In genomic region chr20:53914861-53915458, GRCh38 we compare ENCODE assay signal across 8 cellular contexts.
A peak's percentile ranks its signal among the peaks of the same experiment; 100 is the strongest.
DNase-seq lines count a peak whose midpoint lies in the region; ATAC-seq, FAIRE-seq and TF ChIP-seq lines count a peak whose summit lies in the region.

No MANE protein-coding gene starts in this region.

- TF ChIP-seq POLR2A in K562 (conservative IDR thresholded peaks at IDR 0.05) = no peak
- no peak for TF ChIP-seq POLR2A in HepG2 (IDR thresholded peaks at IDR 0.05; ENCODE audit: insufficient read depth in 1 of 2, low read depth in 2 of 2, low read length in 2 of 2)

- FAIRE-seq in K562 (lab: Jason Lieb, UNC) (peak; percentile 42), HepG2 (lab: Jason Lieb, UNC) (no peak)

- BruUV-seq in K562 (replicated peaks; lab: Mats Ljungman, UMichigan) = no TSS peak
- BruUV-seq in HepG2 (replicated peaks; lab: Mats Ljungman, UMichigan) = no TSS peak

- whole genome bisulfite sequencing in K562 (ENCODE audit: insufficient coverage, low coverage, missing lambda C conversion rate) = 20% methylated on average over 7 of the region's 8 CpGs
- WGBS in HepG2 (ENCODE audit: low lambda C conversion rate) = 42% methylated on average over 8 of the region's 8 CpGs

- no peaks in the 10 kb centered on the region for H3K27me3 ChIP-seq in cardiac muscle cell
- H3K27me3 ChIP-seq in K562 (ENCODE audit: control insufficient read depth in 2 of 2, insufficient read depth in 2 of 2, low read length in 2 of 2) = no peaks in the 10 kb centered on the region
- peaks cover 0 to 2% of the 10 kb centered on the region in 2 experiments; a peak in 1 of 5 replicates for H3K27me3 ChIP-seq in HepG2 (ENCODE audit: control insufficient read depth in 1 of 2, insufficient read depth in 2 of 2, low read length in 2 of 2)
- H3K27me3 ChIP-seq in tibial artery = no peaks in the 10 kb centered on the region

- POLR2A ChIA-PET in K562 (lab: Yijun Ruan, JAX) = interaction anchor here (0.6 to 1.0 kb wide), 7 partner anchors 13 to 984 kb away, joined by 3 read pairs; no protein-coding TSS in a partner anchor
- POLR2A ChIA-PET in HepG2 (lab: Yijun Ruan, JAX) = interaction anchor here (0.7 to 3.5 kb wide), 21 partner anchors 11 to 364 kb away, joined by 3 to 29 read pairs (median 6); no protein-coding TSS in a partner anchor

- in situ Hi-C loops in K562 (cut with MboI) (no loop called here), HepG2 (cut with HindIII; ENCODE audit: extremely low pct_ligation_motif_present, low pct_unique_long_range_greater_than_20kb) (loop anchor here (5.0 kb wide), 1 partner anchor 338 kb away; no protein-coding TSS in a partner anchor)

- peak overlapping the region; percentile 74 for H3K27ac ChIP-seq in cardiac muscle cell
- peak overlapping the region; percentile 82; the same call in 2 of the 3 replicates for H3K27ac ChIP-seq in K562 (ENCODE audit: extremely low read depth, low read depth, low read length)
- H3K27ac ChIP-seq in HepG2 (ENCODE audit: extremely low read length, insufficient read depth, low read length) = no peak overlapping the region
- peak overlapping the region; percentile 78 to 81 for H3K27ac ChIP-seq in tibial artery

- H3K9ac ChIP-seq in K562 (ENCODE audit: insufficient read depth in 1 of 2, low read depth in 2 of 2, low read length in 2 of 2) (peak overlapping the region in 1 of 2 experiments; percentile 69; a peak in 3 of 4 replicates), HepG2 (ENCODE audit: insufficient read depth, low read depth, low read length) (peak overlapping the region; percentile 65)

- CTCF ChIA-PET in K562 (lab: Yijun Ruan, JAX; ENCODE audit: low intra/inter-chr PET ratio) (interaction anchor here (0.6 to 3.4 kb wide), 4 partner anchors 25 to 335 kb away, joined by 3 to 33 read pairs (median 6); no protein-coding TSS in a partner anchor), HepG2 (lab: Yijun Ruan, JAX; ENCODE audit: low intra/inter-chr PET ratio, low total read pairs) (interaction anchor here (0.7 to 3.2 kb wide), 5 partner anchors 25 to 336 kb away, joined by 3 to 54 read pairs (median 9); no protein-coding TSS in a partner anchor)

- peaks cover 28% of the 10 kb centered on the region for H3K4me1 ChIP-seq in cardiac muscle cell (ENCODE audit: low read depth)
- H3K4me1 ChIP-seq in K562 (replicated peaks in 1 of 2; ENCODE audit: control insufficient read depth in 2 of 2, insufficient read depth in 2 of 2, low read length in 2 of 2) = peaks cover 25 to 41% of the 10 kb centered on the region in 2 experiments; a peak in 3 of 5 replicates
- H3K4me1 ChIP-seq in HepG2 (ENCODE audit: insufficient read depth, low read length) = peaks cover 48% of the 10 kb centered on the region
- H3K4me1 ChIP-seq in tibial artery = peaks cover 4 to 33% (median 25%) of the 10 kb centered on the region in 4 donors

- TF ChIP-seq CTCF in cardiac muscle cell (IDR thresholded peaks at IDR 0.05; ENCODE audit: low read depth, low read length) (peak; percentile 13), K562 (IDR thresholded peaks at IDR 0.05 in 2 of 3, conservative IDR thresholded peaks at IDR 0.05 in 1 of 3; ENCODE audit: insufficient read depth in 2 of 3, low read depth in 1 of 3, low read length in 3 of 3) (peak in 1 of 3 experiments; percentile 15; a peak in 1 of 6 replicates), HepG2 (CRISPR knock-in tag; IDR thresholded peaks at IDR 0.05) (no peak), tibial artery (IDR thresholded peaks at IDR 0.05) (no peak)

- TF ChIP-seq EP300 in K562 (IDR thresholded peaks at IDR 0.05; ENCODE audit: low read length) (no peak), HepG2 (IDR thresholded peaks at IDR 0.05; ENCODE audit: low read depth in 2 of 2, low read length in 2 of 2) (no peak), HepG2 (CRISPR knock-in tag; IDR thresholded peaks at IDR 0.05; ENCODE audit: borderline replicate concordance) (no peak)

- intact Hi-C loops in cardiac septum (cut with DNase I) = no loop called here
- intact Hi-C loops in K562 (cut with micrococcal nuclease) = loop anchor here (5.0 kb wide), 3 partner anchors 43 to 323 kb away; partner anchors contain the start of gene ZNF217
- intact Hi-C loops in HepG2 (cut with micrococcal nuclease; ENCODE audit: unreplicated experiment) = loop anchor here (1.0 to 5.0 kb wide), 8 partner anchors 48 to 336 kb away; no protein-coding TSS in a partner anchor
- intact Hi-C loops in tibial artery (cut with DNase I; ENCODE audit: low total_unique reads) = loop anchor here (2.0 kb wide), 1 partner anchor 334 kb away; no protein-coding TSS in a partner anchor

- peak overlapping the region; percentile 88 for H2AFZ ChIP-seq in K562 (ENCODE audit: low read depth, low read length)
- H2AFZ ChIP-seq in HepG2 (ENCODE audit: low read length) = peak overlapping the region; percentile 90

- TF ChIP-seq RAD21 in K562 (CRISPR knock-in tag; conservative IDR thresholded peaks at IDR 0.05 in 1 of 2, IDR thresholded peaks at IDR 0.05 in 1 of 2) (peak in 1 of 2 experiments; percentile 11; a peak in 1 of 4 replicates), HepG2 (CRISPR knock-in tag; IDR thresholded peaks at IDR 0.05) (no peak)

- H3K36me3 ChIP-seq in cardiac muscle cell (no peaks in the 10 kb centered on the region), K562 (ENCODE audit: control insufficient read depth, insufficient read depth, low read length) (no peaks in the 10 kb centered on the region), HepG2 (replicated peaks in 1 of 2; ENCODE audit: control insufficient read depth in 1 of 2, insufficient read depth in 2 of 2, low read length in 2 of 2) (no peaks in the 10 kb centered on the region), tibial artery (no peaks in the 10 kb centered on the region)

- no peaks in the 10 kb centered on the region for H3K79me2 ChIP-seq in K562 (ENCODE audit: control insufficient read depth, insufficient read depth, low read length)
- H3K79me2 ChIP-seq in HepG2 (ENCODE audit: insufficient read depth, low read length) = no peaks in the 10 kb centered on the region

- no peaks in the 10 kb centered on the region for H3K9me1 ChIP-seq in K562 (ENCODE audit: control insufficient read depth, insufficient read depth, low read length)

- H4K20me1 ChIP-seq in K562 (replicated peaks; ENCODE audit: control insufficient read depth, insufficient read depth, low read length) (no peaks in the 10 kb centered on the region), HepG2 (ENCODE audit: insufficient read depth, low read length) (no peaks in the 10 kb centered on the region)

- H3K4me2 ChIP-seq in K562 (ENCODE audit: insufficient read depth, low read length) (peak overlapping the region; percentile 80), HepG2 (ENCODE audit: low read depth, low read length) (peak overlapping the region; percentile 99)

- ATAC-seq in K562 (peak; percentile 18; the same call in 2 of the 3 replicates), HepG2 (no peak), GM21526 (IDR thresholded peaks at IDR 0.05; ENCODE audit: low FRiP score, unreplicated experiment) (no peak)

- H3K4me3 ChIP-seq in cardiac muscle cell = peak overlapping the region; percentile 61
- H3K4me3 ChIP-seq in K562 = peak overlapping the region; percentile 38
- H3K4me3 ChIP-seq in HepG2 (replicated peaks in 1 of 3; ENCODE audit: insufficient read depth in 1 of 3, low read depth in 2 of 3, low read length in 3 of 3) = peak overlapping the region; percentile 73 to 88 (median 80)
- peak overlapping the region; percentile 66 to 71 for H3K4me3 ChIP-seq in tibial artery

- DNase-seq in cardiac muscle cell (ENCODE audit: low read depth in 1 of 2, low spot score in 1 of 2) = no peak
- no peak for DNase-seq in cardiac septum (ENCODE audit: low spot score)
- peak in 2 of 4 experiments; percentile 27 to 34 for DNase-seq in K562 (ENCODE audit: extremely low read depth in 1 of 4, low spot score in 3 of 4)
- DNase-seq in HepG2 (ENCODE audit: low spot score) = no peak
- no peak for DNase-seq in tibial artery
- DNase-seq in activated CD8-positive, alpha-beta memory T cell treated with anti-CD3 and anti-CD28 coated beads, Interleukin-2, amount 50 U/mL, for 4 hours = no peak
- DNase-seq in GOT3 (lab: John Stamatoyannopoulos, UW) = no peak

- H3K9me3 ChIP-seq in cardiac muscle cell (ENCODE audit: low read depth) (no peaks in the 10 kb centered on the region), K562 (replicated peaks; ENCODE audit: control insufficient read depth, insufficient read depth, low read depth, low read length) (no peaks in the 10 kb centered on the region), HepG2 (ENCODE audit: low read length) (no peaks in the 10 kb centered on the region), tibial artery (no peaks in the 10 kb centered on the region)

TF ChIP-seq in K562, 482 proteins besides CTCF, POLR2A, EP300 and RAD21 (continues in another document):
- TF ChIP-seq ZNF140 (CRISPR knock-in tag; IDR thresholded peaks at IDR 0.05) (no peak), MTA1 (IDR thresholded peaks at IDR 0.05; ENCODE audit: borderline replicate concordance) (0 out of 2 replicates have a peak, but pooled peaks have one; percentile 16), BRD4 (IDR thresholded peaks at IDR 0.05) (no peak), HDAC2 (IDR thresholded peaks at IDR 0.05) (no peak), HLTF (IDR thresholded peaks at IDR 0.05) (no peak; the same call in 1 of the 2 replicates), RBM22 (IDR thresholded peaks at IDR 0.05; ENCODE audit: low read depth, low read length, poor library complexity, severe bottlenecking) (no peak)

TF ChIP-seq in HepG2, 621 proteins besides CTCF, POLR2A, EP300 and RAD21 (continues in another document):
- TF ChIP-seq ZBTB42 (CRISPR knock-in tag; IDR thresholded peaks at IDR 0.05) (no peak), PCBP2 (optimal IDR thresholded peaks at IDR 0.05; ENCODE audit: low read depth, low read length, poor library complexity, severe bottlenecking) (peak; percentile 49), ZNF543 (CRISPR knock-in tag; IDR thresholded peaks at IDR 0.05) (0 out of 2 replicates have a peak, but pooled peaks have one; percentile 13), SNAPC5 (CRISPR knock-in tag; IDR thresholded peaks at IDR 0.05; ENCODE audit: borderline replicate concordance) (0 out of 2 replicates have a peak, but pooled peaks have one; percentile 47), MXD1 (CRISPR knock-in tag; IDR thresholded peaks at IDR 0.05) (no peak)
